1 cellular context compared by ENCODE assay signal in genomic region chr2:23449831-23450331, GRCh38.
TF ChIP-seq lines count a peak whose summit lies in the region.

No MANE protein-coding gene starts in this region.

TF ChIP-seq in GM12878, 131 proteins besides CTCF, POLR2A, EP300 and RAD21:
- no peak for TF ChIP-seq IRF4 (IDR thresholded peaks at IDR 0.05; ENCODE audit: low read depth, low read length)
- TF ChIP-seq BHLHE40 (IDR thresholded peaks at IDR 0.05; ENCODE audit: borderline replicate concordance in 1 of 2, low read depth in 2 of 2, low read length in 1 of 2) = no peak
- TF ChIP-seq TCF7 (IDR thresholded peaks at IDR 0.05; ENCODE audit: borderline replicate concordance) = no peak
